In genomic region chr19:49038557-49039276, GRCh38 we compare ENCODE assay signal across 10 cellular contexts. TPM values are rescaled to one million over a fixed set of nuclear protein-coding genes. Genes with fewer than 3 reads are reported as not detected.
DNase-seq lines count a peak whose midpoint lies in the region; ATAC-seq, FAIRE-seq and TF ChIP-seq lines count a peak whose summit lies in the region.
"Not testable (repeated sequence)": the region's sequence is repeated elsewhere in the genome, so short reads cannot be mapped to it uniquely, and the experiment has no call there.
"Had no signal": no experiment of that assay in that cellular context is flagged by ENCODE, and none has a peak within 500 bp of the region (broad histone marks: within the 10 kb centered on the region; RNA-seq: fewer than 3 reads in every experiment).

No MANE protein-coding gene starts in this region.

- H2BK15ac ChIP-seq in IMR-90 (ENCODE audit: low read depth, low read length), result 0 out of 3 replicates have a peak overlapping the region, but pooled peaks have one; percentile 0

- peaks cover 12% of the 10 kb centered on the region for H3K4me1 Mint-ChIP-seq in MCF 10A (ENCODE audit: insufficient read depth, unreplicated experiment)

- H3K27me3 Mint-ChIP-seq in MCF 10A (ENCODE audit: insufficient read depth, unreplicated experiment), result not testable (repeated sequence)

- CTCF ChIA-PET in IMR-90 (lab: Yijun Ruan, JAX); RWPE1 (lab: Yijun Ruan, JAX); MCF 10A (lab: Yijun Ruan, JAX): not testable (repeated sequence)

- peak; percentile 85 for ATAC-seq in IMR-90 (ENCODE audit: low read depth)

- not testable (repeated sequence) for H3K23ac ChIP-seq in IMR-90 (ENCODE audit: low read depth, low read length)

- BruUV-seq in IMR-90 (replicated peaks; lab: Mats Ljungman, UMichigan); MCF 10A (replicated peaks; lab: Mats Ljungman, UMichigan): not testable (repeated sequence)

- 40% methylated on average over 2 of the region's 26 CpGs; no CpG with 5 or more reads in 1 of the 2 experiments for WGBS in IMR-90 (ENCODE audit: extremely low coverage in 2 of 2, insufficient read length in 1 of 2), 2 experiments

- not testable (repeated sequence) for H3K9me3 Mint-ChIP-seq in MCF 10A (ENCODE audit: unreplicated experiment)

- not testable (repeated sequence) for H3K14ac ChIP-seq in IMR-90 (replicated peaks; ENCODE audit: low read depth, low read length)

- H4K91ac ChIP-seq in IMR-90 (ENCODE audit: insufficient read depth, low read depth, low read length), result peak overlapping the region; percentile 68; the same call in 1 of the 2 replicates

- peak overlapping the region; percentile 56; the same call in 1 of the 2 replicates for H3K4me2 ChIP-seq in IMR-90 (ENCODE audit: low read depth, low read length)

- not testable (repeated sequence) for H2AK9ac ChIP-seq in IMR-90 (replicated peaks; ENCODE audit: low read depth, low read length, poor library complexity)

- peak overlapping the region; percentile 87 for H2BK20ac ChIP-seq in IMR-90 (ENCODE audit: low read depth, low read length)

- TF ChIP-seq POLR2A in IMR-90 (IDR thresholded peaks at IDR 0.05; ENCODE audit: low read depth, low read length), result not testable (repeated sequence)

- H3K56ac ChIP-seq in IMR-90 (ENCODE audit: extremely low read depth, insufficient read depth, low read length), result not testable (repeated sequence)

- not testable (repeated sequence) for H3K4me1 ChIP-seq in IMR-90 (ENCODE audit: control insufficient read depth, insufficient read depth, low read length)

- intact Hi-C loops in IMR-90 (cut with micrococcal nuclease); MCF 10A (cut with micrococcal nuclease): not testable (repeated sequence)

- H4K20me1 ChIP-seq in IMR-90 (ENCODE audit: insufficient read depth, low read length), result not testable (repeated sequence)

- H4K5ac ChIP-seq in IMR-90 (ENCODE audit: low read depth, low read length), result not testable (repeated sequence)

- not testable (repeated sequence) for H3K4me3 ChIP-seq in IMR-90 (ENCODE audit: insufficient read depth, low read depth, low read length)

- not testable (repeated sequence) for TF ChIP-seq CTCF in IMR-90 (conservative IDR thresholded peaks at IDR 0.05; ENCODE audit: low read depth, low read length); RWPE1 (conservative IDR thresholded peaks at IDR 0.05; ENCODE audit: low read depth); MCF 10A (IDR thresholded peaks at IDR 0.05; ENCODE audit: unreplicated experiment)

- in situ Hi-C loops in IMR-90 (cut with MboI; ENCODE audit: low sequenced_read_pairs), result not testable (repeated sequence)

- POLR2A ChIA-PET in IMR-90 (lab: Charles Lee; ENCODE audit: unreplicated experiment); RWPE1 (lab: Yijun Ruan, JAX; ENCODE audit: low non-redundant PET); MCF 10A (lab: Yijun Ruan, JAX): not testable (repeated sequence)

- not testable (repeated sequence) for H3K27ac ChIP-seq in IMR-90 (ENCODE audit: insufficient read depth, low read length)
- peak overlapping the region; percentile 37; the same call in 1 of the 2 replicates for H3K27ac ChIP-seq in RWPE1

- not testable (repeated sequence) for H2AFZ ChIP-seq in IMR-90 (replicated peaks; ENCODE audit: low read length, poor library complexity)

- not testable (repeated sequence) for H3K9ac ChIP-seq in IMR-90 (ENCODE audit: low read depth, low read length)

- H3K79me1 ChIP-seq in IMR-90 (ENCODE audit: low read depth in 1 of 2, low read length in 2 of 2), result not testable (repeated sequence)

- H4K8ac ChIP-seq in IMR-90 (ENCODE audit: low read depth in 2 of 2, low read length in 2 of 2), result peak overlapping the region; percentile 50 to 71; a peak in 1 of 4 replicates

- DNase-seq in Daoy (ENCODE audit: low read depth) (peak; percentile 97), IMR-90 (peak; percentile 70), MCF 10A (ENCODE audit: unreplicated experiment) (peak; percentile 68), glomerular visceral epithelial cell (ENCODE audit: extremely low spot score) (peak; percentile 84), urothelium cell line (ENCODE audit: low spot score) (peak; percentile 72)
- not testable (repeated sequence) for DNase-seq in RWPE1 (ENCODE audit: low spot score)

- not testable (repeated sequence) for H3K27ac Mint-ChIP-seq in MCF 10A (ENCODE audit: low read depth, unreplicated experiment)

- H3K36me3 ChIP-seq in IMR-90 (ENCODE audit: control insufficient read depth, insufficient read depth, low read length), result not testable (repeated sequence)

- peak overlapping the region; percentile 49; the same call in 1 of the 2 replicates for H2AK5ac ChIP-seq in IMR-90 (ENCODE audit: low read depth, low read length)

- FAIRE-seq in urothelium cell line (lab: Jason Lieb, UNC), result peak; percentile 53

- not testable (repeated sequence) for TF ChIP-seq RAD21 in IMR-90 (IDR thresholded peaks at IDR 0.05; ENCODE audit: low read length)

- dilution Hi-C loops in IMR-90 (cut with HindIII; ENCODE audit: low sequenced_read_pairs, unreplicated experiment), result not testable (repeated sequence)

- H3K4ac ChIP-seq in IMR-90 (ENCODE audit: low read depth, low read length), result peak overlapping the region; percentile 86

- not testable (repeated sequence) for H3K4me3 Mint-ChIP-seq in MCF 10A (ENCODE audit: unreplicated experiment)

- H3K36me3 Mint-ChIP-seq in MCF 10A (ENCODE audit: insufficient read depth, unreplicated experiment), result not testable (repeated sequence)

- peak overlapping the region; percentile 96 for H2BK120ac ChIP-seq in IMR-90 (ENCODE audit: low read depth, low read length)

- not testable (repeated sequence) for H3K9me1 ChIP-seq in IMR-90 (ENCODE audit: insufficient read depth, low read length)

- H2BK5ac ChIP-seq in IMR-90 (ENCODE audit: low read depth, low read length, poor library complexity, severe bottlenecking), result peak overlapping the region; percentile 30

- H3K9me3 ChIP-seq in IMR-90 (ENCODE audit: control insufficient read depth, insufficient read depth, low read length), result not testable (repeated sequence)

- not testable (repeated sequence) for H3K18ac ChIP-seq in IMR-90 (ENCODE audit: low read depth, low read length)

- H3K27me3 ChIP-seq in IMR-90 (ENCODE audit: control insufficient read depth, insufficient read depth, low read length), result not testable (repeated sequence)

TF ChIP-seq in IMR-90, 13 proteins besides CTCF, POLR2A, EP300 and RAD21:
- TF ChIP-seq FOS (IDR thresholded peaks at IDR 0.05; ENCODE audit: low read depth, low read length), result peak; percentile 73

RNA-seq across cellular contexts. Expression of gene CGB1, which starts 2.0 kb away (rescaled TPM):
- total RNA-seq in Daoy (2014; rRNA removed; shearing (Covaris generic)), result not detected in 2 replicates
- total RNA-seq in IMR-90 (2012; rRNA removed) (not detected in 2 replicates), MCF 10A (2022) (not detected in 2 replicates)
- not detected in 2 replicates for polyA plus RNA-seq in IMR-90 (2012; rRNA removed)
- polyA plus RNA-seq in IMR-90 (2012; cell fraction: cytosol; rRNA removed), result not detected in 2 replicates
- polyA plus RNA-seq in IMR-90 (2012; cell fraction: nucleus; rRNA removed; ENCODE audit: low replicate concordance), result 0.37 TPM in 1 of 2 replicates, not detected in the other
- total RNA-seq: Caco-2, H9, occipital lobe had no signal

RNA-seq across cellular contexts. Expression of gene CGB5, which starts 4.9 kb away (rescaled TPM):
- 22.0 and 35.7 TPM in 2 replicates for total RNA-seq in Daoy (2014; rRNA removed; shearing (Covaris generic))
- total RNA-seq in IMR-90 (2012; rRNA removed), result not detected in 2 replicates
- polyA plus RNA-seq in IMR-90 (2012; rRNA removed), result not detected in 2 replicates
- not detected in 2 replicates for polyA plus RNA-seq in IMR-90 (2012; cell fraction: cytosol; rRNA removed)
- polyA plus RNA-seq in IMR-90 (2012; cell fraction: nucleus; rRNA removed; ENCODE audit: low replicate concordance), result 0.27 TPM in 1 of 2 replicates, not detected in the other
- total RNA-seq in MCF 10A (2022), result not detected in 2 replicates
- total RNA-seq: Caco-2, H9, HT-29, occipital lobe had no signal

RNA-seq across cellular contexts. Expression of gene CGB2, which starts 7.0 kb away (rescaled TPM):
- total RNA-seq in Daoy (2014; rRNA removed; shearing (Covaris generic)), result 2.2 TPM in 1 of 2 replicates, not detected in the other
- total RNA-seq in IMR-90 (2012; rRNA removed) (not detected in 2 replicates), MCF 10A (2022) (not detected in 2 replicates)
- polyA plus RNA-seq in IMR-90 (2012; rRNA removed), result not detected in 2 replicates
- 0.09 and 0.28 TPM in 2 replicates for polyA plus RNA-seq in IMR-90 (2012; cell fraction: cytosol; rRNA removed)
- polyA plus RNA-seq in IMR-90 (2012; cell fraction: nucleus; rRNA removed; ENCODE audit: low replicate concordance), result not detected in 2 replicates
- total RNA-seq: Caco-2, HT-29, occipital lobe had no signal

RNA-seq across cellular contexts. Expression of gene CGB8, which starts 10.2 kb away (rescaled TPM):
- 27.8 and 31.4 TPM in 2 replicates for total RNA-seq in Daoy (2014; rRNA removed; shearing (Covaris generic))
- total RNA-seq in IMR-90 (2012; rRNA removed), result not detected in 2 replicates
- 0.47 and 0.48 TPM in 2 replicates for polyA plus RNA-seq in IMR-90 (2012; rRNA removed)
- 0.11 TPM in 1 of 2 replicates, not detected in the other for polyA plus RNA-seq in IMR-90 (2012; cell fraction: cytosol; rRNA removed)
- 0.33 and 1.4 TPM in 2 replicates for polyA plus RNA-seq in IMR-90 (2012; cell fraction: nucleus; rRNA removed; ENCODE audit: low replicate concordance)
- 1.3 TPM in 1 of 2 replicates, not detected in the other for total RNA-seq in MCF 10A (2022)
- total RNA-seq: Caco-2, H9, HT-29, occipital lobe had no signal

RNA-seq across cellular contexts. Expression of gene CGB3, which starts 14.6 kb away (rescaled TPM):
- 5.3 and 11.9 TPM in 2 replicates for total RNA-seq in Daoy (2014; rRNA removed; shearing (Covaris generic))
- total RNA-seq in IMR-90 (2012; rRNA removed), result not detected in 2 replicates
- polyA plus RNA-seq in IMR-90 (2012; rRNA removed), result not detected in 2 replicates
- polyA plus RNA-seq in IMR-90 (2012; cell fraction: cytosol; rRNA removed), result 0.07 TPM in 1 of 2 replicates, not detected in the other
- 0.11 TPM in 1 of 2 replicates, not detected in the other for polyA plus RNA-seq in IMR-90 (2012; cell fraction: nucleus; rRNA removed; ENCODE audit: low replicate concordance)
- total RNA-seq in MCF 10A (2022), result not detected in 2 replicates
- total RNA-seq: Caco-2, HT-29, occipital lobe had no signal

Comparison
In these comparisons a context has a peak if more than half of its experiments do, and no peak if none do; other contexts are left out.
1. RNA of gene CGB5, which starts 4.9 kb away (total RNA-seq): 22.0 to 35.7 TPM in Daoy; not detected in IMR-90 and not detected in MCF 10A; every median in the first group is over 10 times any median in the second.